In the genomic region with DNA sequence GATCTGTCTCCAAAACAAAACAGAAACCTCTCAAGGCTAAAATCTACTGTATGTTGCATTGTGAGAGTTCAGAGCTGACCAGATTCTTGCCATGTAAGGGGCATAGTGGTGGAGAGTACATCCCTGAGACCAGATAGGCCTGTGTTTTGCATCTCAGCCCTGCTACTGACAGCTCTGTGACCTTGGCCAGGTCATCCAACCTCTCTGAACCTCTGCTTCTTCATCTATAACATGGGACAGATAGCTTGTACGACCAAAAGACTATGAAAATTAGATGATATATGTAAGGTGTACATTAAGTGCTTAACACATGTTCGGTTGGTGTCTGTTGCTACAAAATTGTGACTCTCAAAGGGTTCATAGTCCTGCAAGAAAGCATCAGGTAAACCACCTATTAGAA, we compare ENCODE assay signal across 12 cellular contexts.
"Had no signal": no experiment of that assay in that cellular context is flagged by ENCODE, and none has a peak within 500 bp of the region (broad histone marks: within the 10 kb centered on the region; RNA-seq: fewer than 3 reads in every experiment).

No MANE protein-coding gene starts in this region.

- H3K4me3 ChIP-seq: ovary had no signal

- H3K27me3 ChIP-seq: ovary had no signal

- H3K9me3 Mint-ChIP-seq: activated T-helper 1 cell treated with anti-CD3 and anti-CD28 coated beads, Interleukin-12 subunit alpha, Interleukin-12 subunit beta, Interleukin-2, Interleukin-4 antibody, amounts not matched to agents 30 ng/mL and 10 ng/mL and 1 ng/mL, durations not matched to agents 14 hours and 24 hours and 36 hours; stimulated activated memory B cell treated with anti-CD40 and anti-IgM and Interleukin-4, amounts not matched to agents 10 μg/mL and 1 μg/mL and 100 μg/mL, for 72 hours; type B pancreatic cell had no signal

- DNase-seq: activated CD4-positive, alpha-beta T cell treated with anti-CD3 and anti-CD28 coated beads for 48 hours; activated CD8-positive, alpha-beta memory T cell treated with anti-CD3 and anti-CD28 coated beads, Interleukin-2, amount 50 U/mL, for 48 hours; activated CD8-positive, alpha-beta T cell treated with anti-CD3 and anti-CD28 coated beads, Interleukin-2, amount 10 ng/mL, durations not matched to agents 7 days and 5 days; activated naive CD4-positive, alpha-beta T cell; left ventricle myocardium superior; T-helper 17 cell had no signal

- H3K4me3 Mint-ChIP-seq: activated CD8-positive, alpha-beta T cell treated with anti-CD3 and anti-CD28 coated beads, Interleukin-2, amount 10 ng/mL, durations not matched to agents 7 days and 5 days; activated T-helper 1 cell treated with anti-CD3 and anti-CD28 coated beads, Interleukin-12 subunit alpha, Interleukin-12 subunit beta, Interleukin-2, Interleukin-4 antibody, amounts not matched to agents 30 ng/mL and 10 ng/mL and 1 ng/mL, durations not matched to agents 14 hours and 24 hours and 36 hours; stimulated activated memory B cell treated with anti-CD40 and anti-IgM and Interleukin-4, amounts not matched to agents 10 μg/mL and 1 μg/mL and 100 μg/mL, for 72 hours; T-helper 17 cell; type B pancreatic cell had no signal

- H3K36me3 Mint-ChIP-seq: stimulated activated memory B cell treated with anti-CD40 and anti-IgM and Interleukin-4, amounts not matched to agents 10 μg/mL and 1 μg/mL and 100 μg/mL, for 72 hours had no signal

- ATAC-seq: activated CD8-positive, alpha-beta T cell treated with anti-CD3 and anti-CD28 coated beads, Interleukin-2, amount 10 ng/mL, durations not matched to agents 7 days and 5 days; esophagus mucosa; left ventricle myocardium superior; stimulated activated memory B cell treated with anti-CD40 and anti-IgM and Interleukin-4, amounts not matched to agents 10 μg/mL and 1 μg/mL and 100 μg/mL, for 72 hours; T-helper 17 cell had no signal

- FAIRE-seq: bronchial epithelial cell had no signal

- H3K9me3 ChIP-seq: ovary had no signal

- H3K36me3 ChIP-seq: ovary had no signal

- H3K27ac Mint-ChIP-seq: activated CD8-positive, alpha-beta T cell treated with anti-CD3 and anti-CD28 coated beads, Interleukin-2, amount 10 ng/mL, durations not matched to agents 7 days and 5 days; activated T-helper 1 cell treated with anti-CD3 and anti-CD28 coated beads, Interleukin-12 subunit alpha, Interleukin-12 subunit beta, Interleukin-2, Interleukin-4 antibody, amounts not matched to agents 30 ng/mL and 10 ng/mL and 1 ng/mL, durations not matched to agents 14 hours and 24 hours and 36 hours; T-helper 17 cell had no signal

- H3K27me3 Mint-ChIP-seq: type B pancreatic cell had no signal
